ENCODE assay signal across 8 cellular contexts in genomic region chr6:89432875-89433636, GRCh38. TPM values are rescaled to one million over a fixed set of nuclear protein-coding genes. Genes with fewer than 3 reads are reported as not detected.
A peak's percentile ranks its signal among the peaks of the same experiment; 100 is the strongest.
DNase-seq lines count a peak whose midpoint lies in the region; ATAC-seq and TF ChIP-seq lines count a peak whose summit lies in the region.

Gene ANKRD6 (plus strand): TSS chr6:89433152. CDS start chr6:89566977, 133,825 bp downstream.

- ATAC-seq in GM18867 (IDR thresholded peaks at IDR 0.05; ENCODE audit: unreplicated experiment) (peak; percentile 90), HG03103 (IDR thresholded peaks at IDR 0.05; ENCODE audit: low read depth, unreplicated experiment) (peak; percentile 91)
- ATAC-seq in activated CD8-positive, alpha-beta T cell treated with anti-CD3 and anti-CD28 coated beads, Interleukin-2, amount 10 ng/mL, durations not matched to agents 7 days and 5 days, result peak; percentile 94
- peak; percentile 93 for ATAC-seq in effector memory CD8-positive, alpha-beta T cell (replicated peaks)

- DNase-seq in AG09319 (ENCODE audit: extremely low read depth, low read depth) (no peak), NCI-H510A (lab: John Stamatoyannopoulos, UW) (peak; percentile 37), mesenteric fat pad (ENCODE audit: low spot score) (peak; percentile 92)
- DNase-seq in activated CD8-positive, alpha-beta T cell treated with anti-CD3 and anti-CD28 coated beads, Interleukin-2, amount 10 ng/mL, durations not matched to agents 7 days and 5 days, result peak; percentile 82
- peak; percentile 83 to 90 (median 85) for DNase-seq in effector memory CD8-positive, alpha-beta T cell
- peak; percentile 74 to 76 for DNase-seq in stimulated activated CD8-positive, alpha-beta memory T cell treated with anti-CD3 and anti-CD28 coated beads, Interleukin-15, amount 100 ng/mL, for 4 hours (ENCODE audit: low read depth in 2 of 2)

- peak; percentile 59 for TF ChIP-seq CTCF in AG09319 (IDR thresholded peaks at IDR 0.05; ENCODE audit: low read depth, low read length)

- POLR2A ChIA-PET in activated CD8-positive, alpha-beta T cell treated with anti-CD3 and anti-CD28 coated beads, Interleukin-2, amount 10 ng/mL, durations not matched to agents 7 days and 5 days (lab: Charles Lee), result no interaction called here

- no peaks in the 10 kb centered on the region for H3K36me3 Mint-ChIP-seq in activated CD8-positive, alpha-beta T cell treated with anti-CD3 and anti-CD28 coated beads, Interleukin-2, amount 10 ng/mL, durations not matched to agents 7 days and 5 days (ENCODE audit: low read depth)
- no peaks in the 10 kb centered on the region for H3K36me3 Mint-ChIP-seq in effector memory CD8-positive, alpha-beta T cell (ENCODE audit: insufficient read depth)

- CTCF ChIA-PET in activated CD8-positive, alpha-beta T cell treated with anti-CD3 and anti-CD28 coated beads, Interleukin-2, amount 10 ng/mL, durations not matched to agents 7 days and 5 days (lab: Charles Lee), result interaction anchor here (0.6 to 7.0 kb wide), 65 partner anchors 7 to 1046 kb away, joined by 3 to 82 read pairs (median 4); partner anchors contain the start of gene LYRM2

- peak within 1 kb of the TSS; percentile 79 for H3K4me3 Mint-ChIP-seq in activated CD8-positive, alpha-beta T cell treated with anti-CD3 and anti-CD28 coated beads, Interleukin-2, amount 10 ng/mL, durations not matched to agents 7 days and 5 days
- H3K4me3 Mint-ChIP-seq in effector memory CD8-positive, alpha-beta T cell, result peak within 1 kb of the TSS; percentile 77 to 80

- peak within 1 kb of the TSS; percentile 70 for H3K27ac Mint-ChIP-seq in activated CD8-positive, alpha-beta T cell treated with anti-CD3 and anti-CD28 coated beads, Interleukin-2, amount 10 ng/mL, durations not matched to agents 7 days and 5 days
- H3K27ac Mint-ChIP-seq in effector memory CD8-positive, alpha-beta T cell, result peak within 1 kb of the TSS in 1 of 2 donors; percentile 83

- no peaks in the 10 kb centered on the region for H3K9me3 Mint-ChIP-seq in activated CD8-positive, alpha-beta T cell treated with anti-CD3 and anti-CD28 coated beads, Interleukin-2, amount 10 ng/mL, durations not matched to agents 7 days and 5 days (ENCODE audit: insufficient read depth)
- H3K9me3 Mint-ChIP-seq in effector memory CD8-positive, alpha-beta T cell, result no peaks in the 10 kb centered on the region

- H3K27me3 Mint-ChIP-seq in activated CD8-positive, alpha-beta T cell treated with anti-CD3 and anti-CD28 coated beads, Interleukin-2, amount 10 ng/mL, durations not matched to agents 7 days and 5 days (ENCODE audit: low read depth), result peaks cover 35% of the 10 kb centered on the region
- peaks cover 5 to 14% of the 10 kb centered on the region in 2 donors for H3K27me3 Mint-ChIP-seq in effector memory CD8-positive, alpha-beta T cell

- peaks cover 25% of the 10 kb centered on the region for H3K4me1 Mint-ChIP-seq in activated CD8-positive, alpha-beta T cell treated with anti-CD3 and anti-CD28 coated beads, Interleukin-2, amount 10 ng/mL, durations not matched to agents 7 days and 5 days (ENCODE audit: low read depth)
- H3K4me1 Mint-ChIP-seq in effector memory CD8-positive, alpha-beta T cell (ENCODE audit: low read depth in 2 of 2), result peaks cover 8 to 25% of the 10 kb centered on the region in 2 donors

RNA-seq across cellular contexts. Expression of gene ANKRD6, which starts in this region (rescaled TPM):
- 1 to 10 TPM; 9.1 TPM for total RNA-seq in activated CD8-positive, alpha-beta T cell treated with anti-CD3 and anti-CD28 coated beads, Interleukin-2, amount 10 ng/mL, durations not matched to agents 7 days and 5 days
- total RNA-seq in mesenteric fat pad, result 7.1 TPM
